Comparison of ENCODE assay signal across 1 cellular context in genomic region chr3:147838650-147839049, GRCh38.
TF ChIP-seq lines count a peak whose summit lies in the region.

No MANE protein-coding gene starts in this region.

TF ChIP-seq in H1, 55 proteins besides CTCF, POLR2A, EP300 and RAD21 (continued from another document):
- TF ChIP-seq CHD7 (IDR thresholded peaks at IDR 0.05; ENCODE audit: insufficient replicate concordance, low read length) (no peak), GTF2F1 (IDR thresholded peaks at IDR 0.05; ENCODE audit: borderline replicate concordance, low read depth, low read length) (no peak), SAP30 (IDR thresholded peaks at IDR 0.05; ENCODE audit: insufficient read depth, insufficient replicate concordance, low read length) (no peak), BCL11A (IDR thresholded peaks at IDR 0.05; ENCODE audit: low read depth in 2 of 2, low read length in 2 of 2) (no peak), CTBP2 (IDR thresholded peaks at IDR 0.05; ENCODE audit: borderline replicate concordance, insufficient read depth, insufficient read length, low read length) (no peak), SIRT6 (IDR thresholded peaks at IDR 0.05; ENCODE audit: low read length) (no peak), ZNF274 (IDR thresholded peaks at IDR 0.05; ENCODE audit: borderline replicate concordance, extremely low read depth, low read length) (no peak), PHF8 (conservative IDR thresholded peaks at IDR 0.05; ENCODE audit: low read depth, low read length) (no peak)
TF ChIP-seq in H1: peak in this region for 0.
